In the genomic region with DNA sequence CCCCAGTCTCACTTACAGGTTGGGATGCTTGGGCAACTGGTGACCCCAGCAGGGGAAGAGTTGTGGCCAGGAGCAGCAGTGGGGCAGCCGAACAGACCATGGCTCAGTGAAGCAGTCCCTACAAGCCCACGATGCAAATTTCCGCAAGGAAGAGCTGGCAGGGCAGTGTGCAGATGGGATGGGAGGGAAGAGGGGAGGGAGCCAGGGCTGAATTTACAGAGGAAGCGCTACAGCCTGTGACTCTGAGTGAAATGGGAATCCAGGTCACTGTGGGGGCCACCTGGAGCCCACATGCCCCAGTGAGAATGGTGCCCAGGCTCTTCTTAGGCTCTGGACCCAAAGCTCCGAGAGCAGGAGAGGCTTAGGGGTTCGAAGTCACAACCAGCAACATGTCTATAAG, we compare ENCODE assay signal across 19 cellular contexts. TPM values are rescaled to one million over a fixed set of nuclear protein-coding genes. Genes with fewer than 3 reads are reported as not detected.
A peak's percentile ranks its signal among the peaks of the same experiment; 100 is the strongest.
DNase-seq lines count a peak whose midpoint lies in the region; FAIRE-seq and TF ChIP-seq lines count a peak whose summit lies in the region.
"Had no signal": no experiment of that assay in that cellular context is flagged by ENCODE, and none has a peak within 500 bp of the region (broad histone marks: within the 10 kb centered on the region; RNA-seq: fewer than 3 reads in every experiment).

No MANE protein-coding gene starts in this region.

- H3K4me3 Mint-ChIP-seq in progenitor cell of endocrine pancreas (ENCODE audit: low read depth) (no peak overlapping the region), mesothelial cell of epicardium (no peak overlapping the region)

- peak overlapping the region; percentile 27 for H2BK20ac ChIP-seq in H1 (ENCODE audit: low read length)

- H3K36me3 ChIP-seq in H1 (ENCODE audit: control insufficient read depth in 2 of 4, insufficient read depth in 4 of 4, low read length in 3 of 4): no peaks in the 10 kb centered on the region
- H3K36me3 ChIP-seq: HAP-1, SJSA1 had no signal

- H3K27me3 Mint-ChIP-seq in progenitor cell of endocrine pancreas (peaks cover 18% of the 10 kb centered on the region), mesothelial cell of epicardium (ENCODE audit: low read depth) (no peaks in the 10 kb centered on the region)

- CTCF ChIA-PET in H1 (lab: Charles Lee; ENCODE audit: partially characterized antibody): interaction anchor here (0.9 to 4.6 kb wide), 9 partner anchors 8 to 142 kb away, joined by 3 to 24 read pairs (median 3); no protein-coding TSS in a partner anchor

- no peak overlapping the region for H3K9ac ChIP-seq in H1 (replicated peaks in 1 of 4; ENCODE audit: extremely low read depth in 1 of 4, low read depth in 3 of 4, low read length in 3 of 4)

- peak overlapping the region; percentile 6 for H4K5ac ChIP-seq in H1 (ENCODE audit: insufficient read length, low read depth, low read length)

- H3K27me3 ChIP-seq in H1 (replicated peaks in 1 of 4; ENCODE audit: control insufficient read depth in 3 of 4, extremely low read depth in 1 of 4, insufficient read depth in 3 of 4, low read length in 3 of 4): no peaks in the 10 kb centered on the region

- H4K91ac ChIP-seq in H1 (replicated peaks; ENCODE audit: insufficient read length, low read length): peak overlapping the region; percentile 22

- no peak for TF ChIP-seq POLR2A in H1 (IDR thresholded peaks at IDR 0.05; ENCODE audit: control extremely low read depth in 1 of 2, low read depth in 2 of 2, low read length in 2 of 2)

- no peak overlapping the region for H3K56ac ChIP-seq in H1 (replicated peaks; ENCODE audit: insufficient read length, low read depth, low read length)

- H3K27ac Mint-ChIP-seq in progenitor cell of endocrine pancreas (peak overlapping the region; percentile 11), mesothelial cell of epicardium (no peak overlapping the region)

- peak overlapping the region; percentile 39 for H3K18ac ChIP-seq in H1 (ENCODE audit: extremely low read depth, low read length)

- H2BK15ac ChIP-seq in H1 (ENCODE audit: low read length): no peak overlapping the region

- H3K9me3 Mint-ChIP-seq in progenitor cell of endocrine pancreas (ENCODE audit: low read depth): no peaks in the 10 kb centered on the region
- H3K9me3 Mint-ChIP-seq in mesothelial cell of epicardium: no peaks in the 10 kb centered on the region

- WGBS in H1 (ENCODE audit: extremely low coverage in 1 of 2, insufficient coverage in 1 of 2, insufficient read length in 1 of 2, insufficient replicate concordance in 2 of 2, low coverage in 1 of 2, low lambda C conversion rate in 2 of 2, missing lambda C conversion rate in 1 of 2), 2 experiments: 58% methylated on average over 6 of the region's 6 CpGs; no CpG with 5 or more reads in 1 of the 2 experiments

- POLR2A ChIA-PET in H1 (lab: Charles Lee; ENCODE audit: partially characterized antibody): interaction anchor here (0.7 to 5.1 kb wide), 6 partner anchors 9 to 140 kb away, joined by 3 to 35 read pairs (median 4); a partner anchor contains a TSS

- TF ChIP-seq RAD21 in H1 (IDR thresholded peaks at IDR 0.05 in 1 of 2, conservative IDR thresholded peaks at IDR 0.05 in 1 of 2; ENCODE audit: low read depth in 2 of 2, low read length in 2 of 2): 0 out of 4 replicates have a peak, but pooled peaks of 1 of the 2 experiments have one; percentile 1

- no peak for TF ChIP-seq CTCF in H1 (IDR thresholded peaks at IDR 0.05; ENCODE audit: control extremely low read depth in 1 of 3, insufficient read depth in 1 of 3, low read depth in 1 of 3, low read length in 3 of 3)
- TF ChIP-seq CTCF in progenitor cell of endocrine pancreas (IDR thresholded peaks at IDR 0.05; ENCODE audit: unreplicated experiment): no peak
- no peak for TF ChIP-seq CTCF in mesothelial cell of epicardium (IDR thresholded peaks at IDR 0.05; ENCODE audit: unreplicated experiment)

- peak overlapping the region; percentile 64; the same call in 1 of the 2 replicates for H2BK5ac ChIP-seq in H1 (ENCODE audit: low read depth, low read length)

- H3K36me3 Mint-ChIP-seq in progenitor cell of endocrine pancreas (ENCODE audit: insufficient read depth) (no peaks in the 10 kb centered on the region), mesothelial cell of epicardium (no peaks in the 10 kb centered on the region)

- DNase-seq in NCI-H82 (lab: John Stamatoyannopoulos, UW) (peak; percentile 25), NCI-H82 treated with DMSO at 0.1 percent for 48 hours (lab: John Stamatoyannopoulos, UW; ENCODE audit: unreplicated experiment) (no peak), NCI-H446 (lab: John Stamatoyannopoulos, UW) (peak; percentile 13 to 63), H1 (ENCODE audit: low read depth in 1 of 2, low spot score in 2 of 2) (no peak), progenitor cell of endocrine pancreas (ENCODE audit: low spot score, unreplicated experiment) (no peak), RKO (ENCODE audit: low spot score) (no peak), mesothelial cell of epicardium (ENCODE audit: low spot score in 2 of 2, unreplicated experiment in 2 of 2) (no peak), HT-29 (ENCODE audit: low spot score) (no peak)
- DNase-seq: KBM-7, MV-4-11, NCI-H1417, NCI-H2029, NCI-H69, PC-3, SW 1271 had no signal

- H3K14ac ChIP-seq in H1 (ENCODE audit: insufficient read length): no peak overlapping the region

- peak overlapping the region; percentile 79; the same call in 1 of the 2 replicates for H2AFZ ChIP-seq in H1 (ENCODE audit: low read length)

- H2BK12ac ChIP-seq in H1 (ENCODE audit: low read depth, low read length): no peak overlapping the region

- H3K27ac ChIP-seq in H1 (ENCODE audit: low read depth, low read length): no peak overlapping the region
- H3K27ac ChIP-seq: HL-60, SJSA1 had no signal

- H3K23me2 ChIP-seq in H1 (ENCODE audit: low read depth, low read length): no peaks in the 10 kb centered on the region

- H3K79me1 ChIP-seq in H1 (ENCODE audit: low read depth, low read length): no peaks in the 10 kb centered on the region

- no peak for TF ChIP-seq EP300 in H1 (IDR thresholded peaks at IDR 0.05; ENCODE audit: borderline replicate concordance in 1 of 2, low read depth in 2 of 2, low read length in 2 of 2)

- no peaks in the 10 kb centered on the region for H3K79me2 ChIP-seq in H1 (ENCODE audit: control insufficient read depth in 1 of 2, insufficient read depth in 2 of 2, low read length in 2 of 2)

- H4K8ac ChIP-seq in H1 (ENCODE audit: extremely low read depth, insufficient read depth, low read length): no peak overlapping the region

- no peaks in the 10 kb centered on the region for H3K9me3 ChIP-seq in H1 (ENCODE audit: insufficient read depth in 2 of 2, low read depth in 1 of 2, low read length in 1 of 2)
- H3K9me3 ChIP-seq: HAP-1, SJSA1 had no signal

- peaks cover 6% of the 10 kb centered on the region for H3K4me1 Mint-ChIP-seq in progenitor cell of endocrine pancreas (ENCODE audit: low read depth)
- H3K4me1 Mint-ChIP-seq in mesothelial cell of epicardium: peaks cover 20% of the 10 kb centered on the region

- no peak overlapping the region for H2AK5ac ChIP-seq in H1 (ENCODE audit: low read depth, low read length)

- no peak overlapping the region for H3K4ac ChIP-seq in H1 (replicated peaks; ENCODE audit: insufficient read length, low read depth, low read length)

- peak overlapping the region in 1 of 4 experiments; percentile 35; a peak in 1 of 8 replicates for H3K4me3 ChIP-seq in H1 (ENCODE audit: extremely low read depth in 1 of 4, insufficient read depth in 2 of 4, low read depth in 3 of 4, low read length in 4 of 4)
- H3K4me3 ChIP-seq: HAP-1, SJSA1 had no signal

- H3K4me1 ChIP-seq in H1 (replicated peaks in 1 of 4; ENCODE audit: control insufficient read depth in 3 of 4, insufficient read depth in 4 of 4, low read length in 3 of 4): peaks cover 0 to 7% (median 3%) of the 10 kb centered on the region in 4 experiments; a peak in 4 of 7 replicates
- H3K4me1 ChIP-seq: HAP-1, SJSA1 had no signal

- H3K23ac ChIP-seq in H1 (ENCODE audit: insufficient read length): no peak overlapping the region

- H2BK120ac ChIP-seq in H1 (replicated peaks; ENCODE audit: low read depth, low read length): no peak overlapping the region

- H3K4me2 ChIP-seq in H1 (ENCODE audit: insufficient read depth in 1 of 2, low read depth in 2 of 2, low read length in 2 of 2): peak overlapping the region; percentile 17 to 62; a peak in 3 of 4 replicates

- H4K20me1 ChIP-seq in H1 (replicated peaks in 1 of 2; ENCODE audit: control insufficient read depth in 1 of 2, insufficient read depth in 2 of 2, low read length in 2 of 2): no peaks in the 10 kb centered on the region

- no peak for FAIRE-seq in H1 (lab: Jason Lieb, UNC)
- FAIRE-seq: A204.1 had no signal

TF ChIP-seq in H1, 55 proteins besides CTCF, POLR2A, EP300 and RAD21 (continues in another document):
- TF ChIP-seq SIX5 (IDR thresholded peaks at IDR 0.05; ENCODE audit: low read depth, low read length): no peak
- no peak for TF ChIP-seq TAF7 (optimal IDR thresholded peaks at IDR 0.05; ENCODE audit: borderline replicate concordance, low read depth, low read length)
- no peak for TF ChIP-seq HDAC2 (IDR thresholded peaks at IDR 0.05; ENCODE audit: borderline replicate concordance in 1 of 2, low read depth in 2 of 2, low read length in 2 of 2)

RNA-seq across cellular contexts. Expression of a gene that starts 27.0 kb away (rescaled TPM):
- 54.8 and 63.8 TPM in 2 replicates for total RNA-seq in H1 (2021; fragmentation: NEBNext Ultra II Directional; extraction: Animal tissue kit (Norgen Biotek cat#: 25700))
- 15.9 and 22.2 TPM in 2 replicates for polyA plus RNA-seq in H1 (2011; rRNA removed)
- 12.4 TPM for polyA plus RNA-seq in H1 (2011; cell fraction: cytosol; rRNA removed)
- polyA plus RNA-seq in H1 (2011; cell fraction: nucleus; rRNA removed): 16.6 TPM
- polyA plus RNA-seq in H1 (2012, experiment 1 of 2): 10.4 to 21.8 TPM (median 16.9 TPM) in 4 replicates
- polyA plus RNA-seq in H1 (2012, experiment 2 of 2): 1.2 TPM
- polyA plus RNA-seq in H1 (2013, experiment 1 of 2): 33.6 TPM
- polyA plus RNA-seq in H1 (2013, experiment 2 of 2): 35.8 TPM
- 175 and 199 TPM in 2 replicates for polyA minus RNA-seq in H1 (2011; rRNA and poly(A)+ RNA removed)
- polyA minus RNA-seq in H1 (2011; cell fraction: cytosol; rRNA and poly(A)+ RNA removed): 20.9 TPM
- polyA minus RNA-seq in H1 (2011; cell fraction: nucleus; rRNA and poly(A)+ RNA removed): 44.0 TPM
- total RNA-seq in progenitor cell of endocrine pancreas (43.8 and 46.2 TPM in 2 replicates), mesothelial cell of epicardium (28.1 to 32.0 TPM (median 29.1 TPM) in 3 replicates)
- total RNA-seq in HT-29 (2014; rRNA removed; shearing (Covaris generic)): 23.6 and 32.9 TPM in 2 replicates

RNA-seq across cellular contexts. Expression of a gene that starts 27.6 kb away (rescaled TPM):
- total RNA-seq in H1 (2021; fragmentation: NEBNext Ultra II Directional; extraction: Animal tissue kit (Norgen Biotek cat#: 25700)): 0.69 and 0.75 TPM in 2 replicates
- 0.31 and 0.54 TPM in 2 replicates for polyA plus RNA-seq in H1 (2011; rRNA removed)
- polyA plus RNA-seq in H1 (2011; cell fraction: cytosol; rRNA removed): 0.28 TPM
- polyA plus RNA-seq in H1 (2011; cell fraction: nucleus; rRNA removed): 2.2 TPM
- polyA plus RNA-seq in H1 (2012, experiment 1 of 2): 0.83 to 2.3 TPM (median 0.95 TPM) in 4 replicates
- polyA plus RNA-seq in H1 (2012, experiment 2 of 2): 0.22 TPM
- 0.67 TPM for polyA plus RNA-seq in H1 (2013, experiment 1 of 2)
- polyA plus RNA-seq in H1 (2013, experiment 2 of 2): 0.31 TPM
- 0.54 and 1.2 TPM in 2 replicates for polyA minus RNA-seq in H1 (2011; rRNA and poly(A)+ RNA removed)
- polyA minus RNA-seq in H1 (2011; cell fraction: cytosol; rRNA and poly(A)+ RNA removed): not detected
- polyA minus RNA-seq in H1 (2011; cell fraction: nucleus; rRNA and poly(A)+ RNA removed): 0.30 TPM
- 2.0 and 3.8 TPM in 2 replicates for total RNA-seq in progenitor cell of endocrine pancreas
- 0.20 to 0.83 TPM (median 0.22 TPM) in 3 replicates for total RNA-seq in mesothelial cell of epicardium
- total RNA-seq in HT-29 (2014; rRNA removed; shearing (Covaris generic)): 0.16 and 0.28 TPM in 2 replicates
- total RNA-seq: PC-3 had no signal

Comparison
In these comparisons a context has a peak if more than half of its experiments do, and no peak if none do; other contexts are left out.
1. DNase-seq: peak in NCI-H82 (single experiment) and NCI-H446 (2 of 2); none in NCI-H82 treated with DMSO at 0.1 percent for 48 hours (single experiment), H1 (0 of 2), progenitor cell of endocrine pancreas (single experiment), RKO (single experiment), mesothelial cell of epicardium (0 of 2) and HT-29 (single experiment).